ENCODE assay signal across 8 cellular contexts in the genomic region with DNA sequence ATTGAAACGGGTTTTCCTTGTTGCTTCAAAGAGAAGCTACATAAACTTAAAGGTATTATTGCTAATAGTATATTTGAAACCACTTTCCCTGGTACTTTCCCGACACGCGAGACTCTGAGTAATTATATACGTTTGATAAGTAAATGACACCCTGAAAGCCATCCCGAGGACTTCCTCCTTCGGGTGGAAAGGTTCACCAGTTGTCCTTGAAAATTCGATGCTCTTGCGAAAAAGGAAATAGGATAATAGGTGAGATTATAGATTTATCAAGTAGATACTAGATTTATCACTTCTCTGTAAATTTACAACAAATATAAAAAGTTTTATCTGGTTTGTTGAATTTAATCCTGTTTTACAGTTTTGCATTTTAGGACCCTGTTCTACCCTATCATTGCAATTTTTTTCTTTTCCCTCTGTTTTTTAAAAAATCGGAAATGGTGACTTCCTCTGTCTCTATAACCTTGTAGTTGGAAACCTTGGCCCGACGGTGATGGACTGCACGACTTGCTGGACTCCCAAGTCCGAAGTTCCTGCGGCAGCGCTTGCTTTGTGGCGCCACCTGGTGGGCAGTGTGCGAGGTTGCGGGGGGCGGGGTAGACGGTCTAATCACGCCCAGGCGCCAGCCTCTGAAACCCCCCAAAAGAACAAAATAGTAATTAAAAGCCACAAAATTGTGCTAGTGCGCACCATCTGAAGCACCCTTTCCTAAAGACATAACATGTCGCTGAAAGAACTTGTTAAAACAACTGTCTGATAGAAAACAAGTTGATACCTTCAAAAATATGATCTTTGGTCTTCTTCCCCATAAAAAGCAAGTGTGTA. TPM values are rescaled to one million over a fixed set of nuclear protein-coding genes. Genes with fewer than 3 reads are reported as not detected.
A peak's percentile ranks its signal among the peaks of the same experiment; 100 is the strongest.
DNase-seq lines count a peak whose midpoint lies in the region; TF ChIP-seq lines count a peak whose summit lies in the region.

No MANE protein-coding gene starts in this region.

- H3F3A ChIP-seq in OCI-LY1 (ENCODE audit: insufficient read depth, low read length) (0 out of 2 replicates have a peak, but pooled peaks cover 2% of the 10 kb centered on the region), neural cell (ENCODE audit: insufficient read depth, low read length, poor library complexity, severe bottlenecking) (no peaks in the 10 kb centered on the region)

- H4K20me1 ChIP-seq in OCI-LY1 (ENCODE audit: insufficient read depth, low read length), result no peaks in the 10 kb centered on the region
- H4K20me1 ChIP-seq in neural cell (ENCODE audit: insufficient read depth), result peaks cover 19% of the 10 kb centered on the region

- no peak for TF ChIP-seq POLR2A in thyroid gland (IDR thresholded peaks at IDR 0.05)

- H2AFZ ChIP-seq in OCI-LY1 (ENCODE audit: low read length) (no peak overlapping the region), neural cell (ENCODE audit: low read depth, low read length) (no peak overlapping the region)

- DNase-seq in CMK (ENCODE audit: low read depth) (peak; percentile 76), HK-2 (ENCODE audit: unreplicated experiment) (peak; percentile 91), fibroblast of gingiva (ENCODE audit: low read depth) (peak; percentile 87), thyroid gland (peak; percentile 67 to 75), cortex of kidney (lab: John Stamatoyannopoulos, UW) (no peak)
- DNase-seq in activated T-cell treated with anti-CD3 and anti-CD28 coated beads, Interleukin-2, amount 50 U/mL, for 24 hours, result peak; percentile 84

- H3K27ac Mint-ChIP-seq in activated T-cell treated with anti-CD3 and anti-CD28 coated beads, Interleukin-2, amount 50 U/mL, for 24 hours, result peak overlapping the region; percentile 73

- no peaks in the 10 kb centered on the region for H3K9me2 ChIP-seq in OCI-LY1 (ENCODE audit: low read depth, low read length)
- H3K9me2 ChIP-seq in neural cell (ENCODE audit: insufficient read depth, low read length), result no peaks in the 10 kb centered on the region

- H3K79me2 ChIP-seq in OCI-LY1 (ENCODE audit: insufficient read depth, low read length) (no peaks in the 10 kb centered on the region), neural cell (replicated peaks; ENCODE audit: insufficient read depth, low read length) (peaks cover 38% of the 10 kb centered on the region)

- peaks cover 64% of the 10 kb centered on the region for H3K4me1 Mint-ChIP-seq in activated T-cell treated with anti-CD3 and anti-CD28 coated beads, Interleukin-2, amount 50 U/mL, for 24 hours (ENCODE audit: low read depth)

- WGBS in thyroid gland, 2 donors, result 5 to 7% methylated on average over 25 of the region's 25 CpGs

- H3K4me3 ChIP-seq in OCI-LY1 (ENCODE audit: low read depth, low read length, poor library complexity, severe bottlenecking) (peak overlapping the region; percentile 71), neural cell (ENCODE audit: low read length) (peak overlapping the region; percentile 85), thyroid gland (replicated peaks in 1 of 3) (no peak overlapping the region)

- H3K27me3 ChIP-seq in OCI-LY1 (ENCODE audit: insufficient read depth, low read length) (no peaks in the 10 kb centered on the region), neural cell (ENCODE audit: insufficient read depth, low read depth, low read length) (peaks cover 41% of the 10 kb centered on the region), thyroid gland (peaks cover 70% of the 10 kb centered on the region)

- H3K9me3 ChIP-seq in OCI-LY1 (ENCODE audit: low read length) (no peaks in the 10 kb centered on the region), neural cell (ENCODE audit: low read length) (no peaks in the 10 kb centered on the region), thyroid gland (no peaks in the 10 kb centered on the region)

- H3K4me2 ChIP-seq in OCI-LY1 (ENCODE audit: low read length) (peak overlapping the region; percentile 93), neural cell (ENCODE audit: low read length) (peak overlapping the region; percentile 82)

- peak overlapping the region; percentile 51; the same call in 1 of the 2 replicates for H3K9ac ChIP-seq in OCI-LY1 (ENCODE audit: low read length)
- peak overlapping the region; percentile 92 for H3K9ac ChIP-seq in neural cell (ENCODE audit: low read length)

- no peak overlapping the region for H3K27ac ChIP-seq in OCI-LY1 (ENCODE audit: low read depth, low read length, poor library complexity, severe bottlenecking)
- no peak overlapping the region for H3K27ac ChIP-seq in neural cell (ENCODE audit: low read length)
- H3K27ac ChIP-seq in thyroid gland, result no peak overlapping the region

- H3K36me3 Mint-ChIP-seq in activated T-cell treated with anti-CD3 and anti-CD28 coated beads, Interleukin-2, amount 50 U/mL, for 24 hours (ENCODE audit: low read depth), result no peaks in the 10 kb centered on the region

- TF ChIP-seq CTCF in OCI-LY1 (IDR thresholded peaks at IDR 0.05; ENCODE audit: low read length) (peak; percentile 96), neural cell (IDR thresholded peaks at IDR 0.05; ENCODE audit: poor library complexity, severe bottlenecking) (peak; percentile 89), thyroid gland (IDR thresholded peaks at IDR 0.05) (peak; percentile 53 to 77 (median 62))

- H3K36me3 ChIP-seq in OCI-LY1 (ENCODE audit: insufficient read depth, low read length), result no peaks in the 10 kb centered on the region
- H3K36me3 ChIP-seq in neural cell (ENCODE audit: insufficient read depth, low read length), result no peaks in the 10 kb centered on the region
- no peaks in the 10 kb centered on the region for H3K36me3 ChIP-seq in thyroid gland

- peaks cover 55% of the 10 kb centered on the region for H3K4me1 ChIP-seq in OCI-LY1 (ENCODE audit: insufficient read depth, low read length, severe bottlenecking)
- peaks cover 27 to 53% of the 10 kb centered on the region in 2 donors for H3K4me1 ChIP-seq in thyroid gland

- H3K9me3 Mint-ChIP-seq in activated T-cell treated with anti-CD3 and anti-CD28 coated beads, Interleukin-2, amount 50 U/mL, for 24 hours, result no peaks in the 10 kb centered on the region

- intact Hi-C loops in thyroid gland (cut with DNase I), result loop anchor here (10.0 kb wide), 2 partner anchors 109 to 399 kb away; a partner anchor contains a TSS

- H3K4me3 Mint-ChIP-seq in activated T-cell treated with anti-CD3 and anti-CD28 coated beads, Interleukin-2, amount 50 U/mL, for 24 hours, result peak overlapping the region; percentile 79

- no peak for TF ChIP-seq EP300 in neural cell (conservative IDR thresholded peaks at IDR 0.05; ENCODE audit: poor library complexity, severe bottlenecking)

- peaks cover 93% of the 10 kb centered on the region for H3K27me3 Mint-ChIP-seq in activated T-cell treated with anti-CD3 and anti-CD28 coated beads, Interleukin-2, amount 50 U/mL, for 24 hours

- peak; percentile 83 for TF ChIP-seq RAD21 in neural cell (conservative IDR thresholded peaks at IDR 0.05)

TF ChIP-seq in neural cell, 6 proteins besides CTCF, POLR2A, EP300 and RAD21:
- peak; percentile 24 for TF ChIP-seq POLR2AphosphoS5 (IDR thresholded peaks at IDR 0.05)
- peak; percentile 92 for TF ChIP-seq SMC3 (conservative IDR thresholded peaks at IDR 0.05; ENCODE audit: poor library complexity)
- TF ChIP-seq, protein P1, sequence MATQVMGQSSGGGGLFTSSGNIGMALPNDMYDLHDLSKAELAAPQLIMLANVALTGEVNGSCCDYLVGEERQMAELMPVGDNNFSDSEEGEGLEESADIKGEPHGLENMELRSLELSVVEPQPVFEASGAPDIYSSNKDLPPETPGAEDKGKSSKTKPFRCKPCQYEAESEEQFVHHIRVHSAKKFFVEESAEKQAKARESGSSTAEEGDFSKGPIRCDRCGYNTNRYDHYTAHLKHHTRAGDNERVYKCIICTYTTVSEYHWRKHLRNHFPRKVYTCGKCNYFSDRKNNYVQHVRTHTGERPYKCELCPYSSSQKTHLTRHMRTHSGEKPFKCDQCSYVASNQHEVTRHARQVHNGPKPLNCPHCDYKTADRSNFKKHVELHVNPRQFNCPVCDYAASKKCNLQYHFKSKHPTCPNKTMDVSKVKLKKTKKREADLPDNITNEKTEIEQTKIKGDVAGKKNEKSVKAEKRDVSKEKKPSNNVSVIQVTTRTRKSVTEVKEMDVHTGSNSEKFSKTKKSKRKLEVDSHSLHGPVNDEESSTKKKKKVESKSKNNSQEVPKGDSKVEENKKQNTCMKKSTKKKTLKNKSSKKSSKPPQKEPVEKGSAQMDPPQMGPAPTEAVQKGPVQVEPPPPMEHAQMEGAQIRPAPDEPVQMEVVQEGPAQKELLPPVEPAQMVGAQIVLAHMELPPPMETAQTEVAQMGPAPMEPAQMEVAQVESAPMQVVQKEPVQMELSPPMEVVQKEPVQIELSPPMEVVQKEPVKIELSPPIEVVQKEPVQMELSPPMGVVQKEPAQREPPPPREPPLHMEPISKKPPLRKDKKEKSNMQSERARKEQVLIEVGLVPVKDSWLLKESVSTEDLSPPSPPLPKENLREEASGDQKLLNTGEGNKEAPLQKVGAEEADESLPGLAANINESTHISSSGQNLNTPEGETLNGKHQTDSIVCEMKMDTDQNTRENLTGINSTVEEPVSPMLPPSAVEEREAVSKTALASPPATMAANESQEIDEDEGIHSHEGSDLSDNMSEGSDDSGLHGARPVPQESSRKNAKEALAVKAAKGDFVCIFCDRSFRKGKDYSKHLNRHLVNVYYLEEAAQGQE (IDR thresholded peaks at IDR 0.05; ENCODE audit: borderline replicate concordance), result no peak

RNA-seq across cellular contexts. Expression of a gene that starts 1.0 kb away (rescaled TPM):
- 7.7 and 9.3 TPM in 2 replicates for polyA plus RNA-seq in neural cell
- polyA minus RNA-seq in neural cell, result 18.7 and 19.3 TPM in 2 replicates
- under 1 TPM in 3 of 4 donors, not detected in 1; 0.25 to 0.78 (median 0.40) TPM for total RNA-seq in thyroid gland

RNA-seq across cellular contexts. Expression of a gene that starts 18.4 kb away (rescaled TPM):
- 67.3 and 83.1 TPM in 2 replicates for polyA plus RNA-seq in neural cell
- 53.3 and 55.8 TPM in 2 replicates for polyA minus RNA-seq in neural cell
- total RNA-seq in thyroid gland, result 1 to 10 TPM in 2 of 4 donors, under 1 TPM in 2; 0.68 to 1.5 (median 1.0) TPM

Comparison
In these comparisons a context has a peak if more than half of its experiments do, and no peak if none do; other contexts are left out.
1. H3K4me3 ChIP-seq: peak in OCI-LY1 (single experiment) and neural cell (single experiment); none in thyroid gland (0 of 3).
2. Peak in every context shown above with its lines, with median percentiles within 50 percentile points of each other: CTCF ChIP-seq.